Comparison of ENCODE assay signal across 34 cellular contexts in genomic region chr20:62230696-62231095, GRCh38. TPM values are rescaled to one million over a fixed set of nuclear protein-coding genes. Genes with fewer than 3 reads are reported as not detected.
"Had no signal": no experiment of that assay in that cellular context is flagged by ENCODE, and none has a peak within 500 bp of the region (broad histone marks: within the 10 kb centered on the region; RNA-seq: fewer than 3 reads in every experiment).

No MANE protein-coding gene starts in this region.

- H3K27ac Mint-ChIP-seq: dendritic cell treated with granulocyte-macrophage colony-stimulating factor and Interleukin-4, amounts not matched to agents 40 ng/mL and 50 ng/mL, for 4 days; effector memory CD8-positive, alpha-beta T cell; endodermal cell; mesothelial cell of epicardium; naive B cell had no signal

- ATAC-seq: effector memory CD8-positive, alpha-beta T cell; esophagus mucosa; gastrocnemius medialis; heart right ventricle; left cardiac atrium; left lung; left ventricle myocardium superior; lower lobe of right lung; mucosa of descending colon had no signal

- H3K27ac ChIP-seq: colonic mucosa, epithelial cell of prostate, esophagus squamous epithelium, gastrocnemius medialis, heart right ventricle, left lung, lower lobe of right lung had no signal

- DNase-seq: colonic mucosa; cortex of kidney; effector CD8-positive, alpha-beta T cell; effector memory CD8-positive, alpha-beta T cell; endodermal cell; erythroblast; esophagus squamous epithelium; foreskin fibroblast; foreskin melanocyte; gastrocnemius medialis; glutamatergic neuron; head of caudate nucleus; heart right ventricle; hippocampal formation; left cardiac atrium; left ventricle myocardium superior; lower lobe of right lung; mesenchymal stem cell; mucosa of descending colon; naive B cell had no signal

- H3K9me3 Mint-ChIP-seq: effector memory CD8-positive, alpha-beta T cell; mesothelial cell of epicardium had no signal

- H3K4me1 ChIP-seq: colonic mucosa, left lung, lower lobe of right lung had no signal

- FAIRE-seq: endometrium, islet of Langerhans, keratinocyte had no signal

- H3K4me3 Mint-ChIP-seq: dendritic cell treated with granulocyte-macrophage colony-stimulating factor and Interleukin-4, amounts not matched to agents 40 ng/mL and 50 ng/mL, for 4 days; effector memory CD8-positive, alpha-beta T cell; endodermal cell; mesothelial cell of epicardium; naive B cell had no signal

- H3K36me3 ChIP-seq: colonic mucosa, esophagus squamous epithelium, gastrocnemius medialis, heart right ventricle, left lung, lower lobe of right lung had no signal

- H3K27me3 ChIP-seq: colonic mucosa, gastrocnemius medialis had no signal

- H3K4me1 Mint-ChIP-seq: endodermal cell, mesothelial cell of epicardium, naive B cell had no signal

- H3K9me3 ChIP-seq: colonic mucosa, esophagus squamous epithelium, gastrocnemius medialis, left lung, lower lobe of right lung, mucosa of descending colon had no signal

- H3K4me3 ChIP-seq: colonic mucosa, esophagus squamous epithelium, gastrocnemius medialis, heart right ventricle, left lung, lower lobe of right lung, mucosa of descending colon had no signal

- H3K36me3 Mint-ChIP-seq: mesothelial cell of epicardium, naive B cell had no signal

RNA-seq across cellular contexts. Expression of gene HRH3, which starts 10.6 kb away (rescaled TPM):
- total RNA-seq: colonic mucosa, dermis microvascular lymphatic vessel endothelial cell, esophagus mucosa, esophagus squamous epithelium, gastrocnemius medialis, glomerular endothelial cell, heart right ventricle, kidney epithelial cell, left cardiac atrium, left lung, left ventricle myocardium superior, lower leg skin, lower lobe of right lung, lung microvascular endothelial cell, mesenteric fat pad, mesothelial cell of epicardium had no signal
- polyA plus RNA-seq: heart right ventricle, keratinocyte had no signal
